In genomic region chr14:70881549-70882174, GRCh38 we compare ENCODE assay signal across 10 cellular contexts. TPM values are rescaled to one million over a fixed set of nuclear protein-coding genes. Genes with fewer than 3 reads are reported as not detected.
DNase-seq lines count a peak whose midpoint lies in the region; ATAC-seq, FAIRE-seq and TF ChIP-seq lines count a peak whose summit lies in the region.
"Had no signal": no experiment of that assay in that cellular context is flagged by ENCODE, and none has a peak within 500 bp of the region (broad histone marks: within the 10 kb centered on the region; RNA-seq: fewer than 3 reads in every experiment).

No MANE protein-coding gene starts in this region.

- H3K79me2 ChIP-seq in GM23338 (replicated peaks; ENCODE audit: insufficient read depth): no peaks in the 10 kb centered on the region

- H2AFZ ChIP-seq in GM23338: peak overlapping the region; percentile 78

- H3K36me3 ChIP-seq in GM23338 (ENCODE audit: insufficient read depth) (no peaks in the 10 kb centered on the region), mucosa of descending colon (ENCODE audit: low read depth) (no peaks in the 10 kb centered on the region), kidney (ENCODE audit: control insufficient read depth in 1 of 2, insufficient read depth in 2 of 2, low read length in 2 of 2) (no peaks in the 10 kb centered on the region), esophagus squamous epithelium (no peaks in the 10 kb centered on the region)

- no peaks in the 10 kb centered on the region for H3K9me2 ChIP-seq in GM23338 (ENCODE audit: insufficient read depth)

- intact Hi-C loops in mucosa of descending colon (cut with DNase I, micrococcal nuclease): no loop called here
- intact Hi-C loops in kidney (cut with DNase I): no loop called here
- intact Hi-C loops in esophagus squamous epithelium (cut with DNase I): no loop called here

- ATAC-seq in GM18868 (IDR thresholded peaks at IDR 0.05; ENCODE audit: unreplicated experiment) (peak; percentile 75), GM23338 (no peak), HG03571 (IDR thresholded peaks at IDR 0.05; ENCODE audit: unreplicated experiment) (peak; percentile 64), mucosa of descending colon (peak; percentile 33)

- H3K27ac ChIP-seq in GM23338 (ENCODE audit: low read depth): no peak overlapping the region
- H3K27ac ChIP-seq in kidney (ENCODE audit: low read depth in 2 of 2, low read length in 2 of 2): no peak overlapping the region
- peak overlapping the region in 1 of 4 donors; percentile 53 for H3K27ac ChIP-seq in esophagus squamous epithelium

- DNase-seq in GM23338 (ENCODE audit: low spot score) (no peak), mucosa of descending colon (no peak), kidney (no peak), esophagus squamous epithelium (lab: John Stamatoyannopoulos, UW) (no peak), AG20443 (ENCODE audit: low spot score) (no peak)
- DNase-seq in activated CD4-positive, alpha-beta T cell treated with anti-CD3 and anti-CD28 coated beads for 48 hours: no peak
- DNase-seq: stimulated activated CD4-positive, alpha-beta T cell treated with anti-CD3 and anti-CD28 coated beads, Interleukin-15, amount 100 ng/mL, for 24 hours had no signal

- no peak overlapping the region for H3K9ac ChIP-seq in kidney (ENCODE audit: low read length in 2 of 2)

- no peaks in the 10 kb centered on the region for H4K20me1 ChIP-seq in GM23338 (replicated peaks; ENCODE audit: insufficient read depth)

- WGBS in esophagus squamous epithelium, 2 donors: 60 to 74% methylated on average over 6 to 7 of the region's 7 CpGs

- H3K4me2 ChIP-seq in GM23338: no peak overlapping the region

- no peak overlapping the region for H3K27ac Mint-ChIP-seq in GM23338

- no peak overlapping the region for H3K4me3 Mint-ChIP-seq in GM23338

- H3K4me3 ChIP-seq in GM23338: no peak overlapping the region
- H3K4me3 ChIP-seq in mucosa of descending colon: no peak overlapping the region
- no peak overlapping the region for H3K4me3 ChIP-seq in kidney (ENCODE audit: low read length in 2 of 2)
- no peak overlapping the region for H3K4me3 ChIP-seq in esophagus squamous epithelium

- peaks cover 14% of the 10 kb centered on the region for H3K4me1 Mint-ChIP-seq in GM23338

- H3K36me3 Mint-ChIP-seq in GM23338 (ENCODE audit: low read depth): no peaks in the 10 kb centered on the region

- H3K4me1 ChIP-seq in GM23338 (ENCODE audit: insufficient read depth): peaks cover 9% of the 10 kb centered on the region
- no peaks in the 10 kb centered on the region for H3K4me1 ChIP-seq in mucosa of descending colon (ENCODE audit: low read depth)
- no peaks in the 10 kb centered on the region for H3K4me1 ChIP-seq in kidney (ENCODE audit: control insufficient read depth in 1 of 2, insufficient read depth in 1 of 2, low read depth in 1 of 2, low read length in 2 of 2)
- H3K4me1 ChIP-seq in esophagus squamous epithelium: peaks cover 0 to 13% (median 0%) of the 10 kb centered on the region in 3 donors

- TF ChIP-seq CTCF in GM23338 (conservative IDR thresholded peaks at IDR 0.05; ENCODE audit: low read depth in 2 of 2) (no peak), mucosa of descending colon (IDR thresholded peaks at IDR 0.05) (no peak), kidney (IDR thresholded peaks at IDR 0.05; ENCODE audit: borderline replicate concordance, extremely low read depth, insufficient read depth) (no peak), esophagus squamous epithelium (IDR thresholded peaks at IDR 0.05) (no peak)

- H3K9me3 Mint-ChIP-seq in GM23338: no peaks in the 10 kb centered on the region

- no peaks in the 10 kb centered on the region for H3K27me3 Mint-ChIP-seq in GM23338 (ENCODE audit: insufficient read depth, low read depth, poor library complexity)

- no peaks in the 10 kb centered on the region for H3K27me3 ChIP-seq in GM23338 (ENCODE audit: insufficient read depth)
- no peaks in the 10 kb centered on the region for H3K27me3 ChIP-seq in esophagus squamous epithelium

- no peaks in the 10 kb centered on the region for H3F3A ChIP-seq in GM23338 (replicated peaks; ENCODE audit: low read depth)

- TF ChIP-seq POLR2A in esophagus squamous epithelium (IDR thresholded peaks at IDR 0.05): no peak

- H3K9me3 ChIP-seq in mucosa of descending colon: no peaks in the 10 kb centered on the region
- no peaks in the 10 kb centered on the region for H3K9me3 ChIP-seq in kidney (ENCODE audit: control insufficient read depth in 1 of 2, low read length in 2 of 2)
- no peaks in the 10 kb centered on the region for H3K9me3 ChIP-seq in esophagus squamous epithelium

- no peak for FAIRE-seq in kidney (lab: Jason Lieb, UNC)
- FAIRE-seq: frontal cortex had no signal

TF ChIP-seq in GM23338, 12 proteins besides CTCF, POLR2A, EP300 and RAD21 (continues in another document):
- TF ChIP-seq REST (IDR thresholded peaks at IDR 0.05; ENCODE audit: unreplicated experiment): no peak
- TF ChIP-seq JUNB (IDR thresholded peaks at IDR 0.05; ENCODE audit: unreplicated experiment): no peak
- TF ChIP-seq ZNF114 (CRISPR knock-in tag; IDR thresholded peaks at IDR 0.05): no peak

RNA-seq across cellular contexts. Expression of gene PCNX1, which starts 25.6 kb away (rescaled TPM):
- 53.1 and 59.9 TPM in 2 replicates for total RNA-seq in GM23338 (2014; rRNA removed; shearing (Covaris generic))
- polyA plus RNA-seq in GM23338 (2016; fragmentation: Nextera tagmentation; extraction: Ambion mirVana): 17.3 and 19.4 TPM in 2 replicates
- 10 to 100 TPM; 27.5 to 49.4 (median 33.5) TPM for total RNA-seq in mucosa of descending colon
- 55.2 TPM for total RNA-seq in kidney
- 16.2 TPM for polyA plus RNA-seq in kidney (ENCODE audit: insufficient read depth, low read depth, low replicate concordance)
- total RNA-seq in esophagus squamous epithelium: 10 to 100 TPM in 3 of 4 donors, 1 to 10 TPM in 1; 9.1 to 41.8 (median 18.9) TPM
